ENCODE assay signal across 3 cellular contexts in genomic region chr5:780571-780970, GRCh38. TPM values are rescaled to one million over a fixed set of nuclear protein-coding genes. Genes with fewer than 3 reads are reported as not detected.
"Had no signal": no experiment of that assay in that cellular context is flagged by ENCODE, and none has a peak within 500 bp of the region (broad histone marks: within the 10 kb centered on the region; RNA-seq: fewer than 3 reads in every experiment).

No MANE protein-coding gene starts in this region.

RNA-seq across cellular contexts. Expression of gene ZDHHC11B, which starts 4.0 kb away (rescaled TPM):
- total RNA-seq: LHCN-M2, MCF 10A had no signal
- polyA plus RNA-seq: SK-N-SH had no signal
